Comparison of ENCODE assay signal across 14 cellular contexts in genomic region chr18:26436176-26437031, GRCh38.
DNase-seq lines count a peak whose midpoint lies in the region; ATAC-seq and TF ChIP-seq lines count a peak whose summit lies in the region.
"Had no signal": no experiment of that assay in that cellular context is flagged by ENCODE, and none has a peak within 500 bp of the region (broad histone marks: within the 10 kb centered on the region; RNA-seq: fewer than 3 reads in every experiment).

No MANE protein-coding gene starts in this region.

- H3K27me3 ChIP-seq in brain microvascular endothelial cell (replicated peaks): no peaks in the 10 kb centered on the region
- H3K27me3 ChIP-seq: MG63 had no signal

- peak; percentile 22 for DNase-seq in AG09319 (ENCODE audit: extremely low read depth, low read depth)
- DNase-seq in HT1080 (ENCODE audit: low read depth): peak; percentile 80
- peak; percentile 68 for DNase-seq in brain microvascular endothelial cell
- peak; percentile 49 for DNase-seq in kidney glomerular epithelial cell (lab: John Stamatoyannopoulos, UW)
- no peak for DNase-seq in inferior parietal cortex (ENCODE audit: extremely low spot score)
- no peak for DNase-seq in pons (ENCODE audit: low spot score)
- DNase-seq: CD8-positive, alpha-beta T cell; cerebellar nuclear complex; MG63; naive B cell; NCI-H82; stimulated activated naive CD8-positive, alpha-beta T cell treated with anti-CD3 and anti-CD28 coated beads, Interleukin-15, Interleukin-2, amounts not matched to agents 100 U/mL and 50 U/mL, for 24 hours had no signal

- no peak overlapping the region for H3K27ac ChIP-seq in brain microvascular endothelial cell

- ATAC-seq in HG03457 (IDR thresholded peaks at IDR 0.05; ENCODE audit: unreplicated experiment) (no peak), GM19452 (IDR thresholded peaks at IDR 0.05; ENCODE audit: unreplicated experiment) (no peak)
- ATAC-seq: CD8-positive, alpha-beta T cell; stimulated activated naive CD8-positive, alpha-beta T cell treated with anti-CD3 and anti-CD28 coated beads, Interleukin-15, Interleukin-2, amounts not matched to agents 100 U/mL and 50 U/mL, for 24 hours had no signal

- TF ChIP-seq CTCF in AG09319 (IDR thresholded peaks at IDR 0.05; ENCODE audit: low read depth, low read length) (no peak), brain microvascular endothelial cell (IDR thresholded peaks at IDR 0.05; ENCODE audit: low read depth, low read length, missing control alignments) (no peak)

- in situ Hi-C loops in brain microvascular endothelial cell (cut with HindIII; ENCODE audit: low pct_ligation_motif_present, low sequenced_read_pairs): no loop called here

- no peaks in the 10 kb centered on the region for H3K36me3 ChIP-seq in brain microvascular endothelial cell (replicated peaks)
- H3K36me3 ChIP-seq: MG63 had no signal

- no peak overlapping the region for H3K4me3 ChIP-seq in brain microvascular endothelial cell (ENCODE audit: low read depth, low read length)
- H3K4me3 ChIP-seq: MG63 had no signal

Comparison
In these comparisons a context has a peak if more than half of its experiments do, and no peak if none do; other contexts are left out.
1. DNase-seq: peak in AG09319 (single experiment), HT1080 (single experiment), brain microvascular endothelial cell (single experiment) and kidney glomerular epithelial cell (single experiment); none in inferior parietal cortex (single experiment) and pons (single experiment).